ENCODE assay signal across 8 cellular contexts in genomic region chr1:35726814-35727433, GRCh38. TPM values are rescaled to one million over a fixed set of nuclear protein-coding genes. Genes with fewer than 3 reads are reported as not detected.
DNase-seq lines count a peak whose midpoint lies in the region; ATAC-seq and TF ChIP-seq lines count a peak whose summit lies in the region.

No MANE protein-coding gene starts in this region.

- no peaks in the 10 kb centered on the region for H3K4me1 ChIP-seq in right lobe of liver

- DNase-seq in AG09309 (ENCODE audit: low read depth) (peak; percentile 16), NCI-H2227 (lab: John Stamatoyannopoulos, UW; ENCODE audit: unreplicated experiment) (peak; percentile 79), WTC11 (ENCODE audit: low spot score) (peak; percentile 61), choroid plexus epithelial cell (ENCODE audit: low read depth) (peak; percentile 76), right lobe of liver (peak in 1 of 3 donors; percentile 30), T1000 (lab: John Stamatoyannopoulos, UW) (no peak)
- DNase-seq in stimulated activated naive CD4-positive, alpha-beta T cell treated with Interleukin-2 at 50 U/mL for 16 hours (lab: John Stamatoyannopoulos, UW), result peak; percentile 45

- H3K4me3 Mint-ChIP-seq in WTC11, result no peak overlapping the region

- no peaks in the 10 kb centered on the region for H3K36me3 ChIP-seq in right lobe of liver

- H3K9me3 Mint-ChIP-seq in WTC11, result no peaks in the 10 kb centered on the region

- no peaks in the 10 kb centered on the region for H3K27me3 Mint-ChIP-seq in WTC11 (ENCODE audit: low read depth)

- intact Hi-C loops in right lobe of liver (cut with DNase I), result loop anchor here (5.0 kb wide), 1 partner anchor 160 kb away; no protein-coding TSS in a partner anchor

- TF ChIP-seq POLR2A in GM18951 (IDR thresholded peaks at IDR 0.05; ENCODE audit: extremely low read depth, insufficient read depth, insufficient read length), result peak; percentile 16
- no peak for TF ChIP-seq POLR2A in right lobe of liver (IDR thresholded peaks at IDR 0.05)

- no peaks in the 10 kb centered on the region for H3K9me3 ChIP-seq in right lobe of liver

- H3K27me3 ChIP-seq in right lobe of liver, result no peaks in the 10 kb centered on the region

- POLR2A ChIA-PET in WTC11 (lab: Charles Lee), result interaction anchor here (1.8 kb wide), 1 partner anchor 43 kb away, joined by 6 read pairs; the partner anchor contains the start of gene CLSPN

- ATAC-seq in WTC11 (peak; percentile 94), right lobe of liver (peak; percentile 92 to 96 (median 95))

- in situ Hi-C loops in GM18951 (cut with MboI; ENCODE audit: low sequenced_read_pairs, unreplicated experiment), result loop anchor here (25.0 kb wide), 1 partner anchor 265 kb away; no protein-coding TSS in a partner anchor

- H3K4me1 Mint-ChIP-seq in WTC11, result peaks cover 11% of the 10 kb centered on the region

- H3K4me3 ChIP-seq in AG09309 (ENCODE audit: control insufficient read depth, low read depth, low read length) (no peak overlapping the region), choroid plexus epithelial cell (ENCODE audit: low read depth, low read length) (no peak overlapping the region), right lobe of liver (no peak overlapping the region)

- peak overlapping the region; percentile 56; the same call in 1 of the 2 replicates for H3K27ac Mint-ChIP-seq in WTC11

- 14% methylated on average over 2 of the region's 5 CpGs for WGBS in right lobe of liver (ENCODE audit: insufficient coverage, low coverage, low lambda C conversion rate, missing lambda C conversion rate)

- CTCF ChIA-PET in WTC11 (lab: Charles Lee), result interaction anchor here (0.6 to 7.1 kb wide), 44 partner anchors 11 to 503 kb away, joined by 3 to 104 read pairs (median 5); partner anchors contain the start of genes C1orf216, CLSPN, KIAA0319L and TFAP2E

- no peak overlapping the region for H3K27ac ChIP-seq in right lobe of liver

- TF ChIP-seq CTCF in AG09309 (IDR thresholded peaks at IDR 0.05; ENCODE audit: control insufficient read depth, insufficient read depth, low read depth, low read length, missing control alignments), result peak; percentile 91
- TF ChIP-seq CTCF in WTC11 (IDR thresholded peaks at IDR 0.05), result peak; percentile 76
- TF ChIP-seq CTCF in choroid plexus epithelial cell (conservative IDR thresholded peaks at IDR 0.05; ENCODE audit: low read depth, low read length), result peak; percentile 97
- peak; percentile 72 to 89 (median 88) for TF ChIP-seq CTCF in right lobe of liver (IDR thresholded peaks at IDR 0.05)

- no peaks in the 10 kb centered on the region for H3K36me3 Mint-ChIP-seq in WTC11

TF ChIP-seq in WTC11, 78 proteins besides CTCF, POLR2A, EP300 and RAD21:
- no peak for TF ChIP-seq ELF4 (CRISPR knock-in tag; IDR thresholded peaks at IDR 0.05; ENCODE audit: low read depth)
- TF ChIP-seq AFF4 (CRISPR knock-in tag; IDR thresholded peaks at IDR 0.05; ENCODE audit: borderline replicate concordance), result no peak

RNA-seq across cellular contexts. Expression of gene C1orf216, which starts 8.2 kb away (rescaled TPM):
- total RNA-seq in WTC11 (2021), result 7.2 to 10.1 TPM (median 8.6 TPM) in 3 replicates
- total RNA-seq in right lobe of liver, result 1 to 10 TPM; 2.2 to 4.2 (median 3.6) TPM

RNA-seq across cellular contexts. Expression of gene CLSPN, which starts 42.9 kb away (rescaled TPM):
- 34.6 to 37.1 TPM (median 34.6 TPM) in 3 replicates for total RNA-seq in WTC11 (2021)
- total RNA-seq in right lobe of liver, result 1 to 10 TPM in 2 of 6 experiments, under 1 TPM in 4; 0.13 to 3.2 (median 0.31) TPM
